ENCODE assay signal across 23 cellular contexts in genomic region chr6:48826318-48826595, GRCh38.
DNase-seq lines count a peak whose midpoint lies in the region; ATAC-seq and TF ChIP-seq lines count a peak whose summit lies in the region.
"Had no signal": no experiment of that assay in that cellular context is flagged by ENCODE, and none has a peak within 500 bp of the region (broad histone marks: within the 10 kb centered on the region; RNA-seq: fewer than 3 reads in every experiment).

No MANE protein-coding gene starts in this region.

- peak overlapping the region; percentile 30 for H3K4me3 Mint-ChIP-seq in Calu3 (ENCODE audit: low read depth, unreplicated experiment)
- H3K4me3 Mint-ChIP-seq in chondrocyte (ENCODE audit: unreplicated experiment): peak overlapping the region; percentile 8
- H3K4me3 Mint-ChIP-seq: activated CD4-positive, alpha-beta memory T cell treated with anti-CD3 and anti-CD28 coated beads, Interleukin-2, amount 10 ng/mL, durations not matched to agents 7 days and 5 days; CD4-positive, CD25-positive, alpha-beta regulatory T cell; stimulated activated naive CD8-positive, alpha-beta T cell treated with anti-CD3 and anti-CD28 coated beads, Interleukin-15, Interleukin-2, amounts not matched to agents 100 ng/mL and 50 ng/mL, for 24 hours had no signal

- in situ Hi-C loops in Panc1 (cut with HindIII; ENCODE audit: low pct_unique_long_range_greater_than_20kb, low sequenced_read_pairs): no loop called here

- H3K27me3 ChIP-seq in Panc1 (ENCODE audit: control insufficient read depth, insufficient read depth, low read length) (no peaks in the 10 kb centered on the region), tibial artery (no peaks in the 10 kb centered on the region)
- H3K27me3 ChIP-seq: Peyer's patch, transverse colon had no signal

- H3K36me3 ChIP-seq in Panc1 (ENCODE audit: control insufficient read depth, insufficient read depth, low read length): no peaks in the 10 kb centered on the region; the same call in 1 of the 2 replicates
- H3K36me3 ChIP-seq in tibial artery: no peaks in the 10 kb centered on the region
- H3K36me3 ChIP-seq: Peyer's patch, transverse colon had no signal

- peak overlapping the region; percentile 30; the same call in 1 of the 2 replicates for H3K27ac ChIP-seq in Panc1 (ENCODE audit: low read length)
- peak overlapping the region in 1 of 2 donors; percentile 58 for H3K27ac ChIP-seq in tibial artery

- no peak for ATAC-seq in Panc1
- no peak for ATAC-seq in HG03159 (IDR thresholded peaks at IDR 0.05; ENCODE audit: unreplicated experiment)
- ATAC-seq in HG03469 (IDR thresholded peaks at IDR 0.05; ENCODE audit: unreplicated experiment): no peak
- no peak for ATAC-seq in GM21723 (IDR thresholded peaks at IDR 0.05; ENCODE audit: unreplicated experiment)
- ATAC-seq: GM12878 had no signal

- TSS peak; percentile 82 for BruUV-seq in Calu3 (replicated peaks; lab: Mats Ljungman, UMichigan)
- BruUV-seq in Panc1 (replicated peaks; lab: Mats Ljungman, UMichigan): no TSS peak

- H3K9me3 Mint-ChIP-seq in Calu3 (ENCODE audit: low read depth, unreplicated experiment) (peaks cover 2% of the 10 kb centered on the region), chondrocyte (ENCODE audit: low read depth) (peaks cover 2% of the 10 kb centered on the region)

- no peak for TF ChIP-seq CTCF in Calu3 (IDR thresholded peaks at IDR 0.05; ENCODE audit: unreplicated experiment)
- TF ChIP-seq CTCF in Panc1 (IDR thresholded peaks at IDR 0.05): no peak
- no peak for TF ChIP-seq CTCF in chondrocyte (IDR thresholded peaks at IDR 0.05)
- no peak for TF ChIP-seq CTCF in tibial artery (IDR thresholded peaks at IDR 0.05)

- H3K36me3 Mint-ChIP-seq in Calu3 (ENCODE audit: insufficient read depth, unreplicated experiment) (peaks cover 10% of the 10 kb centered on the region), chondrocyte (ENCODE audit: low read depth) (no peaks in the 10 kb centered on the region)
- H3K36me3 Mint-ChIP-seq: CD4-positive, CD25-positive, alpha-beta regulatory T cell had no signal

- H3K4me1 Mint-ChIP-seq in Calu3 (ENCODE audit: low read depth, unreplicated experiment) (peaks cover 31% of the 10 kb centered on the region), chondrocyte (ENCODE audit: low read depth) (peaks cover 28% of the 10 kb centered on the region)
- H3K4me1 Mint-ChIP-seq: activated CD4-positive, alpha-beta memory T cell treated with anti-CD3 and anti-CD28 coated beads, Interleukin-2, amount 10 ng/mL, durations not matched to agents 7 days and 5 days; CD4-positive, CD25-positive, alpha-beta regulatory T cell had no signal

- peak overlapping the region; percentile 96 for H3K27ac Mint-ChIP-seq in Calu3 (ENCODE audit: unreplicated experiment)
- H3K27ac Mint-ChIP-seq in chondrocyte (ENCODE audit: unreplicated experiment): peak overlapping the region; percentile 95
- H3K27ac Mint-ChIP-seq: activated CD4-positive, alpha-beta memory T cell treated with anti-CD3 and anti-CD28 coated beads, Interleukin-2, amount 10 ng/mL, durations not matched to agents 7 days and 5 days; CD4-positive, CD25-positive, alpha-beta regulatory T cell; progenitor cell of endocrine pancreas; stimulated activated naive CD8-positive, alpha-beta T cell treated with anti-CD3 and anti-CD28 coated beads, Interleukin-15, Interleukin-2, amounts not matched to agents 100 ng/mL and 50 ng/mL, for 24 hours had no signal

- CTCF ChIA-PET in Calu3 (lab: Charles Lee) (no interaction called here), Panc1 (lab: Charles Lee) (no interaction called here)

- POLR2A ChIA-PET in Panc1 (lab: Charles Lee): no interaction called here

- H3K9me3 ChIP-seq in Panc1 (ENCODE audit: control insufficient read depth, insufficient read depth, low read depth, low read length): peaks cover 7% of the 10 kb centered on the region; the same call in 1 of the 2 replicates
- H3K9me3 ChIP-seq in tibial artery: no peaks in the 10 kb centered on the region
- H3K9me3 ChIP-seq: Peyer's patch, transverse colon had no signal

- H3K27me3 Mint-ChIP-seq in Calu3 (ENCODE audit: unreplicated experiment): no peaks in the 10 kb centered on the region
- no peaks in the 10 kb centered on the region for H3K27me3 Mint-ChIP-seq in chondrocyte (ENCODE audit: low read depth)
- H3K27me3 Mint-ChIP-seq: activated CD4-positive, alpha-beta memory T cell treated with anti-CD3 and anti-CD28 coated beads, Interleukin-2, amount 10 ng/mL, durations not matched to agents 7 days and 5 days; CD4-positive, CD25-positive, alpha-beta regulatory T cell; progenitor cell of endocrine pancreas; stimulated activated naive CD8-positive, alpha-beta T cell treated with anti-CD3 and anti-CD28 coated beads, Interleukin-15, Interleukin-2, amounts not matched to agents 100 ng/mL and 50 ng/mL, for 24 hours had no signal

- no peaks in the 10 kb centered on the region for H3K4me1 ChIP-seq in Panc1 (ENCODE audit: control insufficient read depth, insufficient read depth, low read length)
- H3K4me1 ChIP-seq in tibial artery: peaks cover 0 to 28% (median 4%) of the 10 kb centered on the region in 4 donors
- H3K4me1 ChIP-seq: Peyer's patch had no signal

- DNase-seq in Calu3: no peak
- DNase-seq in Panc1 (ENCODE audit: low read depth, low spot score): no peak
- DNase-seq in chondrocyte (ENCODE audit: low spot score): no peak
- DNase-seq in myocyte (ENCODE audit: low read depth): peak; percentile 6
- no peak for DNase-seq in tibial artery
- DNase-seq: activated CD4-positive, alpha-beta memory T cell treated with anti-CD3 and anti-CD28 coated beads, Interleukin-2, amount 10 ng/mL, durations not matched to agents 7 days and 5 days; CD4-positive, CD25-positive, alpha-beta regulatory T cell; effector CD4-positive, alpha-beta T cell; glutamatergic neuron; H7; NCI-H146; NCI-H2171; NCI-H82; Peyer's patch; stimulated activated CD4-positive, alpha-beta T cell treated with anti-CD3 and anti-CD28 coated beads, Interleukin-4, amount 100 ng/mL, for 1 hour; transverse colon had no signal

- H3K4me3 ChIP-seq in Panc1 (ENCODE audit: low read depth in 2 of 2, low read length in 2 of 2): no peak overlapping the region
- H3K4me3 ChIP-seq in tibial artery: no peak overlapping the region
- H3K4me3 ChIP-seq: GM12878, Peyer's patch, skin epidermis, transverse colon had no signal

- intact Hi-C loops in Calu3 (cut with micrococcal nuclease; ENCODE audit: unreplicated experiment): no loop called here
- intact Hi-C loops in Panc1 (cut with micrococcal nuclease; ENCODE audit: unreplicated experiment): no loop called here
- intact Hi-C loops in tibial artery (cut with DNase I; ENCODE audit: low total_unique reads): no loop called here
